Comparison of ENCODE assay signal across 8 cellular contexts in genomic region chr2:157441072-157441454, GRCh38. TPM values are rescaled to one million over a fixed set of nuclear protein-coding genes. Genes with fewer than 3 reads are reported as not detected.
DNase-seq lines count a peak whose midpoint lies in the region; ATAC-seq and TF ChIP-seq lines count a peak whose summit lies in the region.

No MANE protein-coding gene starts in this region.

- CTCF ChIA-PET in activated naive CD4-positive, alpha-beta T cell treated with anti-CD3 and anti-CD28 coated beads for 36 hours (lab: Charles Lee): interaction anchor here (1.0 to 2.8 kb wide), 7 partner anchors 9 to 138 kb away, joined by 3 to 16 read pairs (median 5); no protein-coding TSS in a partner anchor

- no peaks in the 10 kb centered on the region for H4K20me1 ChIP-seq in SU-DHL-6 (ENCODE audit: low read depth, low read length)

- no peaks in the 10 kb centered on the region for H3K27me3 Mint-ChIP-seq in activated naive CD4-positive, alpha-beta T cell treated with anti-CD3 and anti-CD28 coated beads for 36 hours (ENCODE audit: low read depth)
- no peaks in the 10 kb centered on the region for H3K27me3 Mint-ChIP-seq in type B pancreatic cell

- H3K4me2 ChIP-seq in SU-DHL-6 (ENCODE audit: low read depth, low read length, poor library complexity, severe bottlenecking): peak overlapping the region; percentile 97

- H3K4me3 Mint-ChIP-seq in activated naive CD4-positive, alpha-beta T cell treated with anti-CD3 and anti-CD28 coated beads for 36 hours: peak overlapping the region; percentile 97
- no peak overlapping the region for H3K4me3 Mint-ChIP-seq in type B pancreatic cell

- H3F3A ChIP-seq in SU-DHL-6 (ENCODE audit: insufficient read depth): peaks cover 19% of the 10 kb centered on the region

- H3K9me3 ChIP-seq in SU-DHL-6 (ENCODE audit: insufficient read depth, low read length): no peaks in the 10 kb centered on the region

- TF ChIP-seq CTCF in SU-DHL-6 (IDR thresholded peaks at IDR 0.05; ENCODE audit: insufficient read depth, low read length, poor library complexity, severe bottlenecking) (no peak), type B pancreatic cell (conservative IDR thresholded peaks at IDR 0.05) (no peak)

- no peak for DNase-seq in activated naive CD4-positive, alpha-beta T cell treated with anti-CD3 and anti-CD28 coated beads for 36 hours
- DNase-seq in activated naive CD4-positive, alpha-beta T cell treated with Interleukin-2 at 50 U/mL for 16 hours: no peak
- DNase-seq in medulla oblongata (ENCODE audit: extremely low spot score) (peak; percentile 24), type B pancreatic cell (ENCODE audit: extremely low spot score, unreplicated experiment) (no peak), kidney glomerular epithelial cell (lab: John Stamatoyannopoulos, UW) (no peak), C1 segment of cervical spinal cord (lab: John Stamatoyannopoulos, UW) (no peak)

- H3K4me3 ChIP-seq in SU-DHL-6 (ENCODE audit: insufficient read depth, low read length, poor library complexity, severe bottlenecking): peak overlapping the region; percentile 69

- peaks cover 16% of the 10 kb centered on the region for H3K4me1 Mint-ChIP-seq in activated naive CD4-positive, alpha-beta T cell treated with anti-CD3 and anti-CD28 coated beads for 36 hours (ENCODE audit: low read depth)
- H3K4me1 Mint-ChIP-seq in type B pancreatic cell (ENCODE audit: unreplicated experiment): no peaks in the 10 kb centered on the region

- H3K9ac ChIP-seq in SU-DHL-6 (ENCODE audit: low read length): peak overlapping the region; percentile 76

- no peak overlapping the region for H2AFZ ChIP-seq in SU-DHL-6 (ENCODE audit: low read depth, low read length, severe bottlenecking)

- peaks cover 77% of the 10 kb centered on the region for H3K79me2 ChIP-seq in SU-DHL-6 (ENCODE audit: insufficient read depth, low read length)

- H3K27ac ChIP-seq in SU-DHL-6 (ENCODE audit: low read depth, low read length): peak overlapping the region; percentile 88

- H3K27me3 ChIP-seq in SU-DHL-6 (ENCODE audit: low read length): no peaks in the 10 kb centered on the region

- no peaks in the 10 kb centered on the region for H3K9me3 Mint-ChIP-seq in activated naive CD4-positive, alpha-beta T cell treated with anti-CD3 and anti-CD28 coated beads for 36 hours
- H3K9me3 Mint-ChIP-seq in type B pancreatic cell: no peaks in the 10 kb centered on the region

- peak overlapping the region; percentile 100 for H3K27ac Mint-ChIP-seq in activated naive CD4-positive, alpha-beta T cell treated with anti-CD3 and anti-CD28 coated beads for 36 hours
- no peak overlapping the region for H3K27ac Mint-ChIP-seq in type B pancreatic cell

- peak; percentile 34 for ATAC-seq in HG03039 (IDR thresholded peaks at IDR 0.05; ENCODE audit: unreplicated experiment)

- no peaks in the 10 kb centered on the region for H3K9me2 ChIP-seq in SU-DHL-6 (replicated peaks; ENCODE audit: insufficient read depth, low read length)

- intact Hi-C loops in activated naive CD4-positive, alpha-beta T cell treated with anti-CD3 and anti-CD28 coated beads for 36 hours (cut with micrococcal nuclease): loop anchor here (1.0 to 5.0 kb wide), 2 partner anchors 8 to 1109 kb away; partner anchors contain the start of gene NR4A2

- H3K36me3 ChIP-seq in SU-DHL-6 (ENCODE audit: low read length): no peaks in the 10 kb centered on the region

- H3K36me3 Mint-ChIP-seq in activated naive CD4-positive, alpha-beta T cell treated with anti-CD3 and anti-CD28 coated beads for 36 hours (ENCODE audit: low read depth): peaks cover 87% of the 10 kb centered on the region
- H3K36me3 Mint-ChIP-seq in type B pancreatic cell: no peaks in the 10 kb centered on the region

RNA-seq across cellular contexts. Expression of gene CYTIP, which starts 2.8 kb away (rescaled TPM):
- 100 to 1,000 TPM; 599 to 610 TPM for total RNA-seq in activated naive CD4-positive, alpha-beta T cell treated with anti-CD3 and anti-CD28 coated beads for 36 hours
- 0.40 and 0.51 TPM in 2 replicates for total RNA-seq in type B pancreatic cell (ENCODE audit: low replicate concordance)

Comparison
In these comparisons a context has a peak if more than half of its experiments do, and no peak if none do; other contexts are left out.
1. RNA of gene CYTIP, which starts 2.8 kb away (total RNA-seq): 599 to 610 TPM in activated naive CD4-positive, alpha-beta T cell treated with anti-CD3 and anti-CD28 coated beads for 36 hours; 0.40 to 0.51 TPM in type B pancreatic cell; every median in the first group is over 100 times any median in the second.